ENCODE assay signal across 23 cellular contexts in the genomic region with DNA sequence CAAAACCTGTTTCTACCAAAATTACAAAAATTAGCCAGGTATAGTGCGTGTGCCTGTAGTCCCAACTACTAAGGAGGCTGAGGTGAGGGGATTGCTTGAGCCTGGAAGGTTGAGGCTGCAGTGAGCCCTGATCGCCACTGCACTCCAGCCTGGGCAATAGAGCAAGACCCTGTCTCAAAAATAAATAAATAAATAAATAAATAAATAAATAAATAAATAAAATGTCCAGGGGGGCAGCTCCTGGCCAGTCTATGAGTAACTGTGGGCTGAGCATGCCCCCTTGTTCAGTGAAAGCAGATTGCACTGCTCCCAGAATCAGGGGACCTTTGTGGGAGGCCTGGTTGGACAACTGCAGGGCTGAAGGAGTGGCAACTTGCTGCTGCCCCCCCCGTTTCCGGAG.
"Had no signal": no experiment of that assay in that cellular context is flagged by ENCODE, and none has a peak within 500 bp of the region (broad histone marks: within the 10 kb centered on the region; RNA-seq: fewer than 3 reads in every experiment).

No MANE protein-coding gene starts in this region.

- H3K36me3 Mint-ChIP-seq: immature natural killer cell; naive thymus-derived CD4-positive, alpha-beta T cell had no signal

- H3K79me2 ChIP-seq: hepatocyte had no signal

- H3K4me3 ChIP-seq: coronary artery, dorsolateral prefrontal cortex, gastroesophageal sphincter, heart left ventricle, hepatocyte, left lung, lower lobe of right lung had no signal

- DNase-seq: dermis blood vessel endothelial cell; dorsolateral prefrontal cortex; effector CD4-positive, alpha-beta T cell; effector memory CD4-positive, alpha-beta T cell; heart left ventricle; hypothalamus; immature natural killer cell; islet precursor cell; left cardiac atrium; left lung; left ventricle myocardium superior; lower lobe of right lung; mesendoderm; midbrain; naive thymus-derived CD4-positive, alpha-beta T cell had no signal

- H3K4me1 Mint-ChIP-seq: immature natural killer cell; memory B cell; naive thymus-derived CD4-positive, alpha-beta T cell had no signal

- FAIRE-seq: colon, endothelial cell of umbilical vein, frontal cortex had no signal

- H2AFZ ChIP-seq: hepatocyte had no signal

- H3K27ac ChIP-seq: coronary artery, dorsolateral prefrontal cortex, gastroesophageal sphincter, heart left ventricle, hepatocyte, left lung, lower lobe of right lung had no signal

- H3K27me3 ChIP-seq: dorsolateral prefrontal cortex, foreskin keratinocyte, heart left ventricle, hepatocyte, left lung had no signal

- H3K9me3 ChIP-seq: gastroesophageal sphincter, heart left ventricle, left lung, lower lobe of right lung had no signal

- H3K27ac Mint-ChIP-seq: immature natural killer cell; memory B cell; naive thymus-derived CD4-positive, alpha-beta T cell had no signal

- H3K36me3 ChIP-seq: gastroesophageal sphincter, heart left ventricle, left lung, lower lobe of right lung had no signal

- H3K4me2 ChIP-seq: hepatocyte had no signal

- ATAC-seq: gastroesophageal sphincter; heart left ventricle; left cardiac atrium; left lung; left ventricle myocardium superior; lower lobe of right lung; naive thymus-derived CD4-positive, alpha-beta T cell had no signal

- H3K9me3 Mint-ChIP-seq: immature natural killer cell had no signal

- H3K4me1 ChIP-seq: gastroesophageal sphincter, left lung had no signal

- H3K4me3 Mint-ChIP-seq: immature natural killer cell; memory B cell; naive thymus-derived CD4-positive, alpha-beta T cell had no signal
